ENCODE assay signal across 8 cellular contexts in the genomic region with DNA sequence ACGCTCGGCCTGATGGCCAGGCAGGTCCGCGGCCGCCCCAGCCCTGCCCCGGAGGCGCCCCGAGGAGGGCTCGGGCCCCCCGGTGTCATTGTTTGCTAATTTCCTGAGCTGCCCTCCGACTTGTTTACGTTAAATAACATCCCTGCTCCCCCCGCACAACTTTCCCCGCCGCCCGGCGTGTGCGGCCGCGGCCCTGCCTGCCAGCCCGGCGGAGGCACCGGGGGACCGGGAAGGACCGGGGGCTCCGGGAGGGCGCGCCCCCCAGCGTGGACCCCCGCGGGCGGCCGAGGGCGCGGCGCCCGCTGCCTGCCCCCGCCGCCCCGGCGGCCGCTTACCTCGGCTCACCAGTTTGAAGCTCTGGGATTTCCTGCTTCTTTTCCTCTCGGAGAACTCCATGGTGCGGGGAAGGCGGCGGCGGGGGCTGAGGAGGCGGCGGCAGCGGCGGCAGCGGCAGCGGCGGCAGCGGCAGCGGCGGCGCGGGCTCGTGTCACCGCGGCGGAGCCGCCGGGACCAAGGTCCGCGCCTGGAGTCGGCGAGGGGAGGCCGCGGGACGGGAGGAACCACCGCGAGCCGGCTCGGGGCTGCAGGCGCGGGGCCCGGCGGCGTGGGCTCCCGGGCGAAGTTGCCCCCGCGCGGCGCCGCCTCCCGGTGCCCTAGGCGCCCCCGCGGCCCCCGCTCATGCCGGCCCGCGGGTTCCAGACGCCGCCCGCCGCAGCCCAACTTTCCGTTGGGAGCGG. TPM values are rescaled to one million over a fixed set of nuclear protein-coding genes. Genes with fewer than 3 reads are reported as not detected.
DNase-seq lines count a peak whose midpoint lies in the region; TF ChIP-seq lines count a peak whose summit lies in the region.

No MANE protein-coding gene starts in this region.

- peak overlapping the region; percentile 65 to 82 for H3K27ac ChIP-seq in ascending aorta
- no peak overlapping the region for H3K27ac ChIP-seq in iPS-20b (ENCODE audit: low read length)
- H3K27ac ChIP-seq in spleen: peak overlapping the region in 7 of 8 donors; percentile 19 to 69 (median 38)

- no peaks in the 10 kb centered on the region for H3K9me3 ChIP-seq in ascending aorta
- H3K9me3 ChIP-seq in iPS-20b (ENCODE audit: insufficient read depth, low read depth, low read length): no peaks in the 10 kb centered on the region
- H3K9me3 ChIP-seq in spleen: no peaks in the 10 kb centered on the region

- TF ChIP-seq CTCF in ascending aorta (IDR thresholded peaks at IDR 0.05) (no peak), spleen (IDR thresholded peaks at IDR 0.05 in 8 of 11, conservative IDR thresholded peaks at IDR 0.05 in 3 of 11) (no peak)

- H3K4me3 ChIP-seq in ascending aorta: peak overlapping the region; percentile 53 to 80
- H3K4me3 ChIP-seq in iPS-20b (ENCODE audit: low read length): peak overlapping the region; percentile 75
- peak overlapping the region; percentile 18 to 73 (median 40) for H3K4me3 ChIP-seq in spleen

- intact Hi-C loops in ascending aorta (cut with DNase I): loop anchor here (2.0 to 5.0 kb wide), 3 partner anchors 58 to 226 kb away; partner anchors contain the start of genes PHYH, PRPF18 and SEPHS1
- intact Hi-C loops in spleen (cut with DNase I; ENCODE audit: low total_unique reads): no loop called here
- intact Hi-C loops in posterior vena cava (cut with DNase I): no loop called here

- peaks cover 0 to 2% of the 10 kb centered on the region in 2 donors for H3K36me3 ChIP-seq in ascending aorta
- no peaks in the 10 kb centered on the region for H3K36me3 ChIP-seq in iPS-20b (ENCODE audit: insufficient read depth, low read depth, low read length)
- H3K36me3 ChIP-seq in spleen: no peaks in the 10 kb centered on the region

- peak overlapping the region; percentile 63; the same call in 1 of the 2 replicates for H3K9ac ChIP-seq in iPS-20b (ENCODE audit: low read depth, low read length)

- H3K27me3 ChIP-seq in ascending aorta: no peaks in the 10 kb centered on the region
- peaks cover 54% of the 10 kb centered on the region for H3K27me3 ChIP-seq in iPS-20b (ENCODE audit: insufficient read depth, low read length)
- H3K27me3 ChIP-seq in spleen (replicated peaks in 1 of 7): peaks cover 0 to 68% (median 26%) of the 10 kb centered on the region in 7 donors

- peak; percentile 4 for DNase-seq in stimulated activated CD4-positive, alpha-beta T cell treated with anti-CD3 and anti-CD28 coated beads, Interleukin-4, amount 100 ng/mL, for 1 hour
- no peak for DNase-seq in stimulated activated CD4-positive, alpha-beta T cell treated with anti-CD3 and anti-CD28 coated beads, Interleukin-1b, Interleukin-23, amount 100 ng/mL, for 48 hours
- DNase-seq in ascending aorta (ENCODE audit: low spot score in 2 of 2) (no peak), spleen (peak; percentile 79), superior temporal gyrus (ENCODE audit: extremely low spot score) (no peak), posterior vena cava (ENCODE audit: low spot score) (no peak), hippocampal formation (lab: John Stamatoyannopoulos, UW) (no peak)

- peaks cover 0 to 5% of the 10 kb centered on the region in 2 donors for H3K4me1 ChIP-seq in ascending aorta
- H3K4me1 ChIP-seq in iPS-20b (ENCODE audit: insufficient read depth, low read length): peaks cover 10% of the 10 kb centered on the region; the same call in 1 of the 2 replicates
- peaks cover 0 to 28% (median 14%) of the 10 kb centered on the region in 6 donors for H3K4me1 ChIP-seq in spleen

- WGBS in spleen, 5 donors: 1 to 3% (median 2%) methylated on average over 43 to 103 of the region's 103 CpGs

- no peak for TF ChIP-seq POLR2A in spleen (IDR thresholded peaks at IDR 0.05)

RNA-seq across cellular contexts. Expression of gene BEND7, which starts 0.5 kb away (rescaled TPM):
- total RNA-seq in ascending aorta (6.9 TPM), spleen (10 to 100 TPM in 6 of 7 donors, 1 to 10 TPM in 1; 8.7 to 20.2 (median 12.1) TPM), posterior vena cava (10 to 100 TPM; 10.1 to 21.7 TPM)
- polyA plus RNA-seq in spleen: 1 to 10 TPM in 2 of 3 donors, under 1 TPM in 1; 0.93 to 1.9 (median 1.3) TPM

RNA-seq across cellular contexts. Expression of gene PRPF18, which starts 58.5 kb away (rescaled TPM):
- total RNA-seq in ascending aorta: 3.4 TPM
- total RNA-seq in spleen: 10 to 100 TPM; 19.3 to 41.7 (median 27.8) TPM
- polyA plus RNA-seq in spleen: 10 to 100 TPM in 2 of 3 donors, 1 to 10 TPM in 1; 7.1 to 14.8 (median 10.6) TPM
- 10 to 100 TPM; 16.8 to 17.3 TPM for total RNA-seq in posterior vena cava

Comparison
In these comparisons a context has a peak if more than half of its experiments do, and no peak if none do; other contexts are left out.
1. DNase-seq: peak in stimulated activated CD4-positive, alpha-beta T cell treated with anti-CD3 and anti-CD28 coated beads, Interleukin-4, amount 100 ng/mL, for 1 hour (single experiment) and spleen (single experiment); none in stimulated activated CD4-positive, alpha-beta T cell treated with anti-CD3 and anti-CD28 coated beads, Interleukin-1b, Interleukin-23, amount 100 ng/mL, for 48 hours (single experiment), ascending aorta (0 of 2), superior temporal gyrus (single experiment), posterior vena cava (single experiment) and hippocampal formation (0 of 2).
2. Peak in every context shown above with its lines, with median percentiles within 50 percentile points of each other: H3K4me3 ChIP-seq.